ENCODE assay signal across 19 cellular contexts in the genomic region with DNA sequence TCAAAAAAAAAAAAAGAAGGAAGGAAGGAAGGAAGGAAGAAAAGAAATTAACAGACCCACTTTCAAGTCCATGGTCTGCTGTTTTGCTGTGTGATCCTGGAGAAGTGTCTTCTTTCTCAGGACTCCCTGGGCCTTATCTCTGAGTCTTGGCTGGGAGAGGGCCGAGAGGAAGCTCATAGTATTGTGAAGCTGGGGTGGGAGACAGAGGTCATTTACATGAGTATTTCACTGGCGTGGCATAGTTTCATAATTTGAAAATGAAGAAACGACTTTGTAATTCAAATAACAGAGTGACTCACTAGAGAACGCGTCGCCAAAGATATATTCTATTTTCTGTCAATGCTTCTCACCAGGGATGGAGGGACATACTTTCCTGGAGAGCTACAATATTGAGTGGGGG. TPM values are rescaled to one million over a fixed set of nuclear protein-coding genes. Genes with fewer than 3 reads are reported as not detected.
DNase-seq lines count a peak whose midpoint lies in the region; ATAC-seq and TF ChIP-seq lines count a peak whose summit lies in the region.
"Had no signal": no experiment of that assay in that cellular context is flagged by ENCODE, and none has a peak within 500 bp of the region (broad histone marks: within the 10 kb centered on the region; RNA-seq: fewer than 3 reads in every experiment).

No MANE protein-coding gene starts in this region.

- H3K27ac ChIP-seq in AG04450 (ENCODE audit: low read depth, low read length) = peak overlapping the region; percentile 21
- 0 out of 2 replicates have a peak overlapping the region, but pooled peaks have one; percentile 4 for H3K27ac ChIP-seq in SK-N-MC
- H3K27ac ChIP-seq: parathyroid adenoma had no signal

- H3K9me3 ChIP-seq in AG04450 (ENCODE audit: control insufficient read depth, insufficient read depth, low read length) (no peaks in the 10 kb centered on the region), SK-N-MC (ENCODE audit: low read depth, low read length) (no peaks in the 10 kb centered on the region)
- H3K9me3 ChIP-seq: MG63, thoracic aorta had no signal

- H3K9ac ChIP-seq in SK-N-MC (ENCODE audit: insufficient read length) = no peak overlapping the region
- H3K9ac ChIP-seq: parathyroid adenoma had no signal

- H3K27me3 ChIP-seq in AG04450 (ENCODE audit: control insufficient read depth, insufficient read depth, low read length) = no peaks in the 10 kb centered on the region
- H3K27me3 ChIP-seq: MG63 had no signal

- H3K36me3 ChIP-seq in SK-N-MC (ENCODE audit: insufficient read depth, low read length) = peaks cover 12% of the 10 kb centered on the region
- H3K36me3 ChIP-seq: thoracic aorta had no signal

- H3K4me3 ChIP-seq in AG04450 (ENCODE audit: low read depth, low read length) = no peak overlapping the region
- no peak overlapping the region for H3K4me3 ChIP-seq in SK-N-MC
- no peak overlapping the region for H3K4me3 ChIP-seq in fibroblast of the aortic adventitia (ENCODE audit: low read depth, low read length)
- H3K4me3 ChIP-seq: MG63, thoracic aorta had no signal

- CTCF ChIA-PET in AG04450 (lab: Charles Lee) = interaction anchor here (0.6 to 7.1 kb wide), 17 partner anchors 10 to 498 kb away, joined by 3 to 302 read pairs (median 6); no protein-coding TSS in a partner anchor

- DNase-seq in AG04450 (ENCODE audit: low read depth, low spot score) = no peak
- peak; percentile 65 for DNase-seq in ELR (ENCODE audit: low read depth)
- no peak for DNase-seq in SK-N-MC (ENCODE audit: low read depth, low spot score)
- peak; percentile 84 for DNase-seq in fibroblast of the aortic adventitia (ENCODE audit: low read depth)
- no peak for DNase-seq in stimulated activated naive CD4-positive, alpha-beta T cell treated with Interleukin-2 at 50 U/mL for 16 hours (lab: John Stamatoyannopoulos, UW)
- DNase-seq: activated B cell treated with CpG ODN at 0.5 μM for 24 hours; activated effector memory CD4-positive, alpha-beta T cell treated with Interleukin-2 at 50 U/mL for 16 hours; aorta; cortex of kidney; left cardiac atrium; MG63; T-cell had no signal

- no peak for TF ChIP-seq CTCF in AG04450 (IDR thresholded peaks at IDR 0.05; ENCODE audit: low read depth, low read length)
- TF ChIP-seq CTCF in fibroblast of the aortic adventitia (IDR thresholded peaks at IDR 0.05; ENCODE audit: insufficient read depth, low read length) = no peak

- ATAC-seq in GM21447 (IDR thresholded peaks at IDR 0.05; ENCODE audit: unreplicated experiment) (no peak), HG03175 (IDR thresholded peaks at IDR 0.05; ENCODE audit: unreplicated experiment) (no peak), HG02623 (IDR thresholded peaks at IDR 0.05; ENCODE audit: unreplicated experiment) (no peak)
- ATAC-seq: left cardiac atrium, T-cell had no signal

- POLR2A ChIA-PET in AG04450 (lab: Yijun Ruan, JAX) = interaction anchor here (0.6 to 1.2 kb wide), 3 partner anchors 275 to 543 kb away, joined by 3 read pairs; partner anchors contain the start of gene IER5L

RNA-seq across cellular contexts. Expression of gene C9orf50, which starts 2.4 kb away (rescaled TPM):
- 0.26 and 0.30 TPM in 2 replicates for polyA plus RNA-seq in AG04450 (2011; rRNA removed)
- not detected in 2 replicates for polyA minus RNA-seq in AG04450 (2011; rRNA and poly(A)+ RNA removed)
- 0.98 TPM in 1 of 2 replicates, not detected in the other for total RNA-seq in fibroblast of the aortic adventitia (ENCODE audit: low replicate concordance)
- total RNA-seq: activated B cell treated with CpG ODN at 0.5 μM for 24 hours, left cardiac atrium, mononuclear cell, RPMI7951, T-cell, thoracic aorta had no signal

RNA-seq across cellular contexts. Expression of gene NTMT1, which starts 2.6 kb away (rescaled TPM):
- polyA plus RNA-seq in AG04450 (2011; rRNA removed) = 49.3 and 50.4 TPM in 2 replicates
- 25.3 and 30.8 TPM in 2 replicates for polyA minus RNA-seq in AG04450 (2011; rRNA and poly(A)+ RNA removed)
- 9.0 and 27.6 TPM in 2 replicates for total RNA-seq in fibroblast of the aortic adventitia (ENCODE audit: low replicate concordance)

RNA-seq across cellular contexts. Expression of gene ASB6, which starts 18.6 kb away (rescaled TPM):
- 11.6 and 15.3 TPM in 2 replicates for polyA plus RNA-seq in AG04450 (2011; rRNA removed)
- polyA minus RNA-seq in AG04450 (2011; rRNA and poly(A)+ RNA removed) = 9.4 and 14.0 TPM in 2 replicates
- total RNA-seq in fibroblast of the aortic adventitia (ENCODE audit: low replicate concordance) = 7.0 and 14.0 TPM in 2 replicates

RNA-seq across cellular contexts. Expression of gene PRRX2, which starts 42.1 kb away (rescaled TPM):
- 8.3 and 15.0 TPM in 2 replicates for polyA plus RNA-seq in AG04450 (2011; rRNA removed)
- polyA minus RNA-seq in AG04450 (2011; rRNA and poly(A)+ RNA removed) = 4.0 and 4.2 TPM in 2 replicates
- 3.5 and 36.1 TPM in 2 replicates for total RNA-seq in fibroblast of the aortic adventitia (ENCODE audit: low replicate concordance)
- total RNA-seq: activated B cell treated with CpG ODN at 0.5 μM for 24 hours, mononuclear cell, RPMI7951 had no signal

Comparison
In these comparisons a context has a peak if more than half of its experiments do, and no peak if none do; other contexts are left out.
1. DNase-seq: peak in ELR (single experiment) and fibroblast of the aortic adventitia (single experiment); none in AG04450 (single experiment), SK-N-MC (single experiment) and stimulated activated naive CD4-positive, alpha-beta T cell treated with Interleukin-2 at 50 U/mL for 16 hours (single experiment).